ENCODE assay signal across 1 cellular context in genomic region chr12:54358620-54358944, GRCh38.
TF ChIP-seq lines count a peak whose summit lies in the region.

No MANE protein-coding gene starts in this region.

TF ChIP-seq in GM23338, 12 proteins besides CTCF, POLR2A, EP300 and RAD21 (continued from another document):
- TF ChIP-seq REST (IDR thresholded peaks at IDR 0.05; ENCODE audit: unreplicated experiment) (no peak), ZNF331 (CRISPR knock-in tag; IDR thresholded peaks at IDR 0.05; ENCODE audit: low read depth) (no peak), EZH2phosphoT487 (IDR thresholded peaks at IDR 0.05; ENCODE audit: unreplicated experiment) (no peak), ZNF114 (CRISPR knock-in tag; IDR thresholded peaks at IDR 0.05) (no peak), POLR2AphosphoS5 (IDR thresholded peaks at IDR 0.05; ENCODE audit: low read depth) (no peak), EZH2 (IDR thresholded peaks at IDR 0.05; ENCODE audit: low read depth, unreplicated experiment) (no peak), ETS1 (IDR thresholded peaks at IDR 0.05) (no peak), JUNB (IDR thresholded peaks at IDR 0.05; ENCODE audit: unreplicated experiment) (no peak), STAT1 (IDR thresholded peaks at IDR 0.05; ENCODE audit: unreplicated experiment) (no peak)
